Comparison of ENCODE assay signal across 13 cellular contexts in genomic region chr11:17897495-17897894, GRCh38.
DNase-seq lines count a peak whose midpoint lies in the region; ATAC-seq and TF ChIP-seq lines count a peak whose summit lies in the region.
"Had no signal": no experiment of that assay in that cellular context is flagged by ENCODE, and none has a peak within 500 bp of the region (broad histone marks: within the 10 kb centered on the region; RNA-seq: fewer than 3 reads in every experiment).

No MANE protein-coding gene starts in this region.

- H3K9me3 Mint-ChIP-seq in MCF 10A (ENCODE audit: unreplicated experiment), result no peaks in the 10 kb centered on the region
- H3K9me3 Mint-ChIP-seq: CD4-positive, alpha-beta T cell; CD8-positive, alpha-beta T cell had no signal

- no peak for TF ChIP-seq CTCF in MCF 10A (IDR thresholded peaks at IDR 0.05; ENCODE audit: unreplicated experiment)

- H3K4me1 Mint-ChIP-seq in MCF 10A (ENCODE audit: insufficient read depth, unreplicated experiment), result no peaks in the 10 kb centered on the region
- H3K4me1 Mint-ChIP-seq: B cell had no signal

- no peaks in the 10 kb centered on the region for H3K36me3 Mint-ChIP-seq in MCF 10A (ENCODE audit: insufficient read depth, unreplicated experiment)

- H3K27ac Mint-ChIP-seq in MCF 10A (ENCODE audit: low read depth, unreplicated experiment), result no peak overlapping the region
- H3K27ac Mint-ChIP-seq: B cell; CD4-positive, alpha-beta T cell; CD8-positive, alpha-beta T cell had no signal

- intact Hi-C loops in MCF 10A (cut with micrococcal nuclease), result no loop called here

- H3K27me3 Mint-ChIP-seq in MCF 10A (ENCODE audit: insufficient read depth, unreplicated experiment), result no peaks in the 10 kb centered on the region
- H3K27me3 Mint-ChIP-seq: B cell; CD4-positive, alpha-beta T cell had no signal

- no peak overlapping the region for H3K4me3 Mint-ChIP-seq in MCF 10A (ENCODE audit: unreplicated experiment)
- H3K4me3 Mint-ChIP-seq: B cell; CD4-positive, alpha-beta T cell; CD8-positive, alpha-beta T cell had no signal

- DNase-seq in DMS79 treated with DMSO at 0.1 percent for 48 hours (lab: John Stamatoyannopoulos, UW) (peak; percentile 26), DMS79 (lab: John Stamatoyannopoulos, UW) (no peak), MCF 10A (ENCODE audit: unreplicated experiment) (no peak), NCI-H2107 (lab: John Stamatoyannopoulos, UW) (no peak)
- DNase-seq: AML-193; Caco-2; Calu3; CD4-positive, alpha-beta T cell; CD8-positive, alpha-beta T cell; GF-D8 had no signal

- CTCF ChIA-PET in MCF 10A (lab: Yijun Ruan, JAX), result interaction anchor here (0.7 kb wide), 2 partner anchors 9 to 50 kb away, joined by 3 read pairs; no protein-coding TSS in a partner anchor

- ATAC-seq in SK-N-SH treated with all-trans-retinoic acid at 6 μM for 48 hours, result peak; percentile 80
- ATAC-seq: A549; CD8-positive, alpha-beta T cell had no signal

- POLR2A ChIA-PET in MCF 10A (lab: Yijun Ruan, JAX), result interaction anchor here (0.7 kb wide), 1 partner anchor 167 kb away, joined by 3 read pairs; no protein-coding TSS in a partner anchor

- BruUV-seq in MCF 10A (replicated peaks; lab: Mats Ljungman, UMichigan), result no TSS peak

TF ChIP-seq in SK-N-SH treated with all-trans-retinoic acid at 6 μM for 48 hours, 23 proteins besides CTCF, POLR2A, EP300 and RAD21:
- TF ChIP-seq ZNF70 (CRISPR knock-in tag; IDR thresholded peaks at IDR 0.05), result no peak
- no peak for TF ChIP-seq ZFP3 (CRISPR knock-in tag; IDR thresholded peaks at IDR 0.05)
- peak; percentile 36; the same call in 1 of the 2 replicates for TF ChIP-seq ISL1 (CRISPR knock-in tag; IDR thresholded peaks at IDR 0.05)
- no peak for TF ChIP-seq CSDC2 (CRISPR knock-in tag; IDR thresholded peaks at IDR 0.05)
- 0 out of 2 replicates have a peak, but pooled peaks have one; percentile 40 for TF ChIP-seq CREB5 (CRISPR knock-in tag; IDR thresholded peaks at IDR 0.05; ENCODE audit: low read depth)
- TF ChIP-seq TOX (CRISPR knock-in tag; IDR thresholded peaks at IDR 0.05; ENCODE audit: borderline replicate concordance), result 0 out of 2 replicates have a peak, but pooled peaks have one; percentile 18
- TF ChIP-seq BACH2 (CRISPR knock-in tag; IDR thresholded peaks at IDR 0.05; ENCODE audit: borderline replicate concordance), result no peak
- peak; percentile 80 for TF ChIP-seq TCF4 (CRISPR knock-in tag; IDR thresholded peaks at IDR 0.05; ENCODE audit: borderline replicate concordance)
